Comparison of ENCODE assay signal across 8 cellular contexts in genomic region chr6:139372326-139373153, GRCh38. TPM values are rescaled to one million over a fixed set of nuclear protein-coding genes. Genes with fewer than 3 reads are reported as not detected.
DNase-seq lines count a peak whose midpoint lies in the region; ATAC-seq and TF ChIP-seq lines count a peak whose summit lies in the region.

No MANE protein-coding gene starts in this region.

- H3K4me1 ChIP-seq in CD4-positive, CD25-positive, alpha-beta regulatory T cell (ENCODE audit: control insufficient read depth, insufficient read depth, low read length, poor library complexity, severe bottlenecking), result peaks cover 51% of the 10 kb centered on the region
- peaks cover 24% of the 10 kb centered on the region for H3K4me1 ChIP-seq in mucosa of stomach (ENCODE audit: control insufficient read depth, insufficient read depth, low read length)

- peak overlapping the region; percentile 91 for H3K27ac ChIP-seq in CD4-positive, CD25-positive, alpha-beta regulatory T cell (ENCODE audit: insufficient read depth, low read length, poor library complexity, severe bottlenecking)

- peak overlapping the region; percentile 94 for H3K9ac ChIP-seq in mucosa of stomach (ENCODE audit: low read length)

- H3K27ac Mint-ChIP-seq in CD4-positive, CD25-positive, alpha-beta regulatory T cell, result peak overlapping the region; percentile 83 to 100 (median 97)
- H3K27ac Mint-ChIP-seq in chondrocyte (ENCODE audit: unreplicated experiment), result peak overlapping the region; percentile 98

- no peaks in the 10 kb centered on the region for H3K27me3 ChIP-seq in CD4-positive, CD25-positive, alpha-beta regulatory T cell (ENCODE audit: control insufficient read depth, insufficient read depth, low read length)
- H3K27me3 ChIP-seq in mucosa of stomach (ENCODE audit: control insufficient read depth, insufficient read depth, low read length), result no peaks in the 10 kb centered on the region

- DNase-seq in CD4-positive, CD25-positive, alpha-beta regulatory T cell, result no peak
- DNase-seq in LNCaP clone FGC (ENCODE audit: low read depth) (no peak), chondrocyte (ENCODE audit: low spot score) (no peak)
- DNase-seq in stimulated activated CD4-positive, alpha-beta T cell treated with anti-CD3 and anti-CD28 coated beads, Interleukin-12 subunit alpha, Interleukin-12 subunit beta, amount 100 ng/mL, for 4 hours, result no peak

- peaks cover 8% of the 10 kb centered on the region for H3K27me3 Mint-ChIP-seq in CD4-positive, CD25-positive, alpha-beta regulatory T cell
- no peaks in the 10 kb centered on the region for H3K27me3 Mint-ChIP-seq in chondrocyte (ENCODE audit: low read depth)

- H3K4me3 Mint-ChIP-seq in CD4-positive, CD25-positive, alpha-beta regulatory T cell, result peak overlapping the region; percentile 99 to 100 (median 100)
- H3K4me3 Mint-ChIP-seq in chondrocyte (ENCODE audit: unreplicated experiment), result peak overlapping the region; percentile 98

- H3K9me3 Mint-ChIP-seq in CD4-positive, CD25-positive, alpha-beta regulatory T cell, result peaks cover 0 to 4% (median 0%) of the 10 kb centered on the region in 7 donors
- H3K9me3 Mint-ChIP-seq in chondrocyte (ENCODE audit: low read depth), result no peaks in the 10 kb centered on the region

- H3K36me3 ChIP-seq in CD4-positive, CD25-positive, alpha-beta regulatory T cell (ENCODE audit: control insufficient read depth, insufficient read depth, low read length), result no peaks in the 10 kb centered on the region
- H3K36me3 ChIP-seq in mucosa of stomach (ENCODE audit: control insufficient read depth, insufficient read depth, low read length), result no peaks in the 10 kb centered on the region

- H3K9me3 ChIP-seq in CD4-positive, CD25-positive, alpha-beta regulatory T cell (ENCODE audit: control insufficient read depth in 2 of 2, low read length in 2 of 2), result no peaks in the 10 kb centered on the region
- H3K9me3 ChIP-seq in mucosa of stomach (ENCODE audit: control insufficient read depth, low read length), result no peaks in the 10 kb centered on the region

- ATAC-seq in CD4-positive, CD25-positive, alpha-beta regulatory T cell (ENCODE audit: low read depth in 2 of 2), result no peak
- ATAC-seq in activated CD4-positive, CD25-positive, alpha-beta regulatory T cell treated with anti-CD3 and anti-CD28 coated beads, Interleukin-2, amount 50 U/mL, for 24 hours, result no peak
- ATAC-seq in HG03039 (IDR thresholded peaks at IDR 0.05; ENCODE audit: unreplicated experiment) (no peak), HG03378 (IDR thresholded peaks at IDR 0.05; ENCODE audit: unreplicated experiment) (no peak)

- peaks cover 15% of the 10 kb centered on the region for H3K36me3 Mint-ChIP-seq in CD4-positive, CD25-positive, alpha-beta regulatory T cell
- peaks cover 29% of the 10 kb centered on the region for H3K36me3 Mint-ChIP-seq in chondrocyte (ENCODE audit: low read depth)

- peaks cover 20 to 50% (median 43%) of the 10 kb centered on the region in 4 donors for H3K4me1 Mint-ChIP-seq in CD4-positive, CD25-positive, alpha-beta regulatory T cell
- H3K4me1 Mint-ChIP-seq in chondrocyte (ENCODE audit: low read depth), result peaks cover 58% of the 10 kb centered on the region

- H3K4me3 ChIP-seq in CD4-positive, CD25-positive, alpha-beta regulatory T cell (ENCODE audit: low read depth, low read length), result peak overlapping the region; percentile 98
- H3K4me3 ChIP-seq in LNCaP clone FGC (ENCODE audit: low read depth, low read length), result peak overlapping the region; percentile 94
- peak overlapping the region; percentile 94 for H3K4me3 ChIP-seq in mucosa of stomach (ENCODE audit: low read length)

- TF ChIP-seq CTCF in LNCaP clone FGC (IDR thresholded peaks at IDR 0.05; ENCODE audit: control insufficient read depth, extremely low read depth, insufficient read depth) (no peak), chondrocyte (IDR thresholded peaks at IDR 0.05) (no peak)

RNA-seq across cellular contexts. Expression of gene CITED2, which starts 1.9 kb away (rescaled TPM):
- 151 TPM for total RNA-seq in CD4-positive, CD25-positive, alpha-beta regulatory T cell
- polyA plus RNA-seq in CD4-positive, CD25-positive, alpha-beta regulatory T cell, result 10 to 100 TPM; 30.6 to 39.9 (median 38.4) TPM
- total RNA-seq in chondrocyte, result 144 to 233 TPM (median 228 TPM) in 3 replicates
